ENCODE assay signal across 1 cellular context in the genomic region with DNA sequence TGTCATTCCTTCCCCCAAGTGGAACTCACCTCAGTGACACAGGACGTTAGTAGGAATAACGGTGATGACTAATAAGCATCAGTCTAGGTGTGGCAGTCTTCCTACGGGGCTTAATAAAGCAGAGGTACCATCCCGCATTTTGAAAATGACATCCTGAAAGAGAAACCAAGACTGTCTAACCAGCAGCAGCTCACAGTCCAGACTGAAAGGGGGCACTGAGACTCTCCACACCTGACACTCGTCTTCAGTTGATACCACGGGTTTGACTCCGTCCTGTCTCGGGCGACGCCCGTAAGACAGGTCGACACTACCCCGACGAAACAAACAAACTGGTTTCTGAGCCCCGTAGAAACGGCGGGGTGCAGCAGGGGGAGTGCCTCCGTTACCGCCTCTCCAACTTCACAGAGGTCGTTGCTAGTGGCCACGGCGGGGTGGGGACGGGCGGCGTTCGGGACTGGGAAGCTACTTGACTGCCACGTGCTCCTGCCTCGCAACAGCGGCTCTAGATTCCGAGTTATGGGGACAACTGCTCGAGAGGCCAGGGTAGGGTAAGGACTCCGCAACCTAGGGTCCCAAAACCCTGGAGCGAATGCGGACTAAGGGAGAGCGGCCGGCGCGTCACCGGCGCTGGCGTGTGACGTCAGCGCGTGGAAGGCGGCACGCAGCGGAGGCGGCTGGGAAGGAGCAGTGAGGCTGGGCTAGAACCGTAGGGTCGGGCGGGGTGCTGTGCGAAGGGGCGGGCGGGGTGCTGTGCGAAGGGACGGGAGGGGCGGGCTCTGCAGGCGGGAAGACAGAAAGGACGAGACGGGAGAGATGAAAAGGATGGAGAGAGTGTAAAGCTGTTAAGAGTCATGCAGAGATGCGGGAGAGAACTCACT.
TF ChIP-seq lines count a peak whose summit lies in the region.

A gene with protein sequence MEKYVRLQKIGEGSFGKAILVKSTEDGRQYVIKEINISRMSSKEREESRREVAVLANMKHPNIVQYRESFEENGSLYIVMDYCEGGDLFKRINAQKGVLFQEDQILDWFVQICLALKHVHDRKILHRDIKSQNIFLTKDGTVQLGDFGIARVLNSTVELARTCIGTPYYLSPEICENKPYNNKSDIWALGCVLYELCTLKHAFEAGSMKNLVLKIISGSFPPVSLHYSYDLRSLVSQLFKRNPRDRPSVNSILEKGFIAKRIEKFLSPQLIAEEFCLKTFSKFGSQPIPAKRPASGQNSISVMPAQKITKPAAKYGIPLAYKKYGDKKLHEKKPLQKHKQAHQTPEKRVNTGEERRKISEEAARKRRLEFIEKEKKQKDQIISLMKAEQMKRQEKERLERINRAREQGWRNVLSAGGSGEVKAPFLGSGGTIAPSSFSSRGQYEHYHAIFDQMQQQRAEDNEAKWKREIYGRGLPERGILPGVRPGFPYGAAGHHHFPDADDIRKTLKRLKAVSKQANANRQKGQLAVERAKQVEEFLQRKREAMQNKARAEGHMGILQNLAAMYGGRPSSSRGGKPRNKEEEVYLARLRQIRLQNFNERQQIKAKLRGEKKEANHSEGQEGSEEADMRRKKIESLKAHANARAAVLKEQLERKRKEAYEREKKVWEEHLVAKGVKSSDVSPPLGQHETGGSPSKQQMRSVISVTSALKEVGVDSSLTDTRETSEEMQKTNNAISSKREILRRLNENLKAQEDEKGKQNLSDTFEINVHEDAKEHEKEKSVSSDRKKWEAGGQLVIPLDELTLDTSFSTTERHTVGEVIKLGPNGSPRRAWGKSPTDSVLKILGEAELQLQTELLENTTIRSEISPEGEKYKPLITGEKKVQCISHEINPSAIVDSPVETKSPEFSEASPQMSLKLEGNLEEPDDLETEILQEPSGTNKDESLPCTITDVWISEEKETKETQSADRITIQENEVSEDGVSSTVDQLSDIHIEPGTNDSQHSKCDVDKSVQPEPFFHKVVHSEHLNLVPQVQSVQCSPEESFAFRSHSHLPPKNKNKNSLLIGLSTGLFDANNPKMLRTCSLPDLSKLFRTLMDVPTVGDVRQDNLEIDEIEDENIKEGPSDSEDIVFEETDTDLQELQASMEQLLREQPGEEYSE (N-terminal part only) (minus strand): TSS at position 593 of the 878 bp plus-strand sequence. CDS start 9,953 bp downstream, outside the sequence.

TF ChIP-seq in K562, 482 proteins besides CTCF, POLR2A, EP300 and RAD21 (continues in another document):
- TF ChIP-seq, protein P1, sequence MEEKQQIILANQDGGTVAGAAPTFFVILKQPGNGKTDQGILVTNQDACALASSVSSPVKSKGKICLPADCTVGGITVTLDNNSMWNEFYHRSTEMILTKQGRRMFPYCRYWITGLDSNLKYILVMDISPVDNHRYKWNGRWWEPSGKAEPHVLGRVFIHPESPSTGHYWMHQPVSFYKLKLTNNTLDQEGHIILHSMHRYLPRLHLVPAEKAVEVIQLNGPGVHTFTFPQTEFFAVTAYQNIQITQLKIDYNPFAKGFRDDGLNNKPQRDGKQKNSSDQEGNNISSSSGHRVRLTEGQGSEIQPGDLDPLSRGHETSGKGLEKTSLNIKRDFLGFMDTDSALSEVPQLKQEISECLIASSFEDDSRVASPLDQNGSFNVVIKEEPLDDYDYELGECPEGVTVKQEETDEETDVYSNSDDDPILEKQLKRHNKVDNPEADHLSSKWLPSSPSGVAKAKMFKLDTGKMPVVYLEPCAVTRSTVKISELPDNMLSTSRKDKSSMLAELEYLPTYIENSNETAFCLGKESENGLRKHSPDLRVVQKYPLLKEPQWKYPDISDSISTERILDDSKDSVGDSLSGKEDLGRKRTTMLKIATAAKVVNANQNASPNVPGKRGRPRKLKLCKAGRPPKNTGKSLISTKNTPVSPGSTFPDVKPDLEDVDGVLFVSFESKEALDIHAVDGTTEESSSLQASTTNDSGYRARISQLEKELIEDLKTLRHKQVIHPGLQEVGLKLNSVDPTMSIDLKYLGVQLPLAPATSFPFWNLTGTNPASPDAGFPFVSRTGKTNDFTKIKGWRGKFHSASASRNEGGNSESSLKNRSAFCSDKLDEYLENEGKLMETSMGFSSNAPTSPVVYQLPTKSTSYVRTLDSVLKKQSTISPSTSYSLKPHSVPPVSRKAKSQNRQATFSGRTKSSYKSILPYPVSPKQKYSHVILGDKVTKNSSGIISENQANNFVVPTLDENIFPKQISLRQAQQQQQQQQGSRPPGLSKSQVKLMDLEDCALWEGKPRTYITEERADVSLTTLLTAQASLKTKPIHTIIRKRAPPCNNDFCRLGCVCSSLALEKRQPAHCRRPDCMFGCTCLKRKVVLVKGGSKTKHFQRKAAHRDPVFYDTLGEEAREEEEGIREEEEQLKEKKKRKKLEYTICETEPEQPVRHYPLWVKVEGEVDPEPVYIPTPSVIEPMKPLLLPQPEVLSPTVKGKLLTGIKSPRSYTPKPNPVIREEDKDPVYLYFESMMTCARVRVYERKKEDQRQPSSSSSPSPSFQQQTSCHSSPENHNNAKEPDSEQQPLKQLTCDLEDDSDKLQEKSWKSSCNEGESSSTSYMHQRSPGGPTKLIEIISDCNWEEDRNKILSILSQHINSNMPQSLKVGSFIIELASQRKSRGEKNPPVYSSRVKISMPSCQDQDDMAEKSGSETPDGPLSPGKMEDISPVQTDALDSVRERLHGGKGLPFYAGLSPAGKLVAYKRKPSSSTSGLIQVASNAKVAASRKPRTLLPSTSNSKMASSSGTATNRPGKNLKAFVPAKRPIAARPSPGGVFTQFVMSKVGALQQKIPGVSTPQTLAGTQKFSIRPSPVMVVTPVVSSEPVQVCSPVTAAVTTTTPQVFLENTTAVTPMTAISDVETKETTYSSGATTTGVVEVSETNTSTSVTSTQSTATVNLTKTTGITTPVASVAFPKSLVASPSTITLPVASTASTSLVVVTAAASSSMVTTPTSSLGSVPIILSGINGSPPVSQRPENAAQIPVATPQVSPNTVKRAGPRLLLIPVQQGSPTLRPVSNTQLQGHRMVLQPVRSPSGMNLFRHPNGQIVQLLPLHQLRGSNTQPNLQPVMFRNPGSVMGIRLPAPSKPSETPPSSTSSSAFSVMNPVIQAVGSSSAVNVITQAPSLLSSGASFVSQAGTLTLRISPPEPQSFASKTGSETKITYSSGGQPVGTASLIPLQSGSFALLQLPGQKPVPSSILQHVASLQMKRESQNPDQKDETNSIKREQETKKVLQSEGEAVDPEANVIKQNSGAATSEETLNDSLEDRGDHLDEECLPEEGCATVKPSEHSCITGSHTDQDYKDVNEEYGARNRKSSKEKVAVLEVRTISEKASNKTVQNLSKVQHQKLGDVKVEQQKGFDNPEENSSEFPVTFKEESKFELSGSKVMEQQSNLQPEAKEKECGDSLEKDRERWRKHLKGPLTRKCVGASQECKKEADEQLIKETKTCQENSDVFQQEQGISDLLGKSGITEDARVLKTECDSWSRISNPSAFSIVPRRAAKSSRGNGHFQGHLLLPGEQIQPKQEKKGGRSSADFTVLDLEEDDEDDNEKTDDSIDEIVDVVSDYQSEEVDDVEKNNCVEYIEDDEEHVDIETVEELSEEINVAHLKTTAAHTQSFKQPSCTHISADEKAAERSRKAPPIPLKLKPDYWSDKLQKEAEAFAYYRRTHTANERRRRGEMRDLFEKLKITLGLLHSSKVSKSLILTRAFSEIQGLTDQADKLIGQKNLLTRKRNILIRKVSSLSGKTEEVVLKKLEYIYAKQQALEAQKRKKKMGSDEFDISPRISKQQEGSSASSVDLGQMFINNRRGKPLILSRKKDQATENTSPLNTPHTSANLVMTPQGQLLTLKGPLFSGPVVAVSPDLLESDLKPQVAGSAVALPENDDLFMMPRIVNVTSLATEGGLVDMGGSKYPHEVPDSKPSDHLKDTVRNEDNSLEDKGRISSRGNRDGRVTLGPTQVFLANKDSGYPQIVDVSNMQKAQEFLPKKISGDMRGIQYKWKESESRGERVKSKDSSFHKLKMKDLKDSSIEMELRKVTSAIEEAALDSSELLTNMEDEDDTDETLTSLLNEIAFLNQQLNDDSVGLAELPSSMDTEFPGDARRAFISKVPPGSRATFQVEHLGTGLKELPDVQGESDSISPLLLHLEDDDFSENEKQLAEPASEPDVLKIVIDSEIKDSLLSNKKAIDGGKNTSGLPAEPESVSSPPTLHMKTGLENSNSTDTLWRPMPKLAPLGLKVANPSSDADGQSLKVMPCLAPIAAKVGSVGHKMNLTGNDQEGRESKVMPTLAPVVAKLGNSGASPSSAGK (IDR thresholded peaks at IDR 0.05) = peak; percentile 63
- TF ChIP-seq, protein P2, sequence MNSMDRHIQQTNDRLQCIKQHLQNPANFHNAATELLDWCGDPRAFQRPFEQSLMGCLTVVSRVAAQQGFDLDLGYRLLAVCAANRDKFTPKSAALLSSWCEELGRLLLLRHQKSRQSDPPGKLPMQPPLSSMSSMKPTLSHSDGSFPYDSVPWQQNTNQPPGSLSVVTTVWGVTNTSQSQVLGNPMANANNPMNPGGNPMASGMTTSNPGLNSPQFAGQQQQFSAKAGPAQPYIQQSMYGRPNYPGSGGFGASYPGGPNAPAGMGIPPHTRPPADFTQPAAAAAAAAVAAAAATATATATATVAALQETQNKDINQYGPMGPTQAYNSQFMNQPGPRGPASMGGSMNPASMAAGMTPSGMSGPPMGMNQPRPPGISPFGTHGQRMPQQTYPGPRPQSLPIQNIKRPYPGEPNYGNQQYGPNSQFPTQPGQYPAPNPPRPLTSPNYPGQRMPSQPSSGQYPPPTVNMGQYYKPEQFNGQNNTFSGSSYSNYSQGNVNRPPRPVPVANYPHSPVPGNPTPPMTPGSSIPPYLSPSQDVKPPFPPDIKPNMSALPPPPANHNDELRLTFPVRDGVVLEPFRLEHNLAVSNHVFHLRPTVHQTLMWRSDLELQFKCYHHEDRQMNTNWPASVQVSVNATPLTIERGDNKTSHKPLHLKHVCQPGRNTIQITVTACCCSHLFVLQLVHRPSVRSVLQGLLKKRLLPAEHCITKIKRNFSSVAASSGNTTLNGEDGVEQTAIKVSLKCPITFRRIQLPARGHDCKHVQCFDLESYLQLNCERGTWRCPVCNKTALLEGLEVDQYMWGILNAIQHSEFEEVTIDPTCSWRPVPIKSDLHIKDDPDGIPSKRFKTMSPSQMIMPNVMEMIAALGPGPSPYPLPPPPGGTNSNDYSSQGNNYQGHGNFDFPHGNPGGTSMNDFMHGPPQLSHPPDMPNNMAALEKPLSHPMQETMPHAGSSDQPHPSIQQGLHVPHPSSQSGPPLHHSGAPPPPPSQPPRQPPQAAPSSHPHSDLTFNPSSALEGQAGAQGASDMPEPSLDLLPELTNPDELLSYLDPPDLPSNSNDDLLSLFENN (IDR thresholded peaks at IDR 0.05; ENCODE audit: low read depth in 2 of 2, low read length in 2 of 2) = peak in 1 of 2 experiments; percentile 64; a peak in 1 of 4 replicates
- TF ChIP-seq MIER1 (IDR thresholded peaks at IDR 0.05; ENCODE audit: low read depth) = 0 out of 2 replicates have a peak, but pooled peaks have one; percentile 35
- TF ChIP-seq LCOR (CRISPR knock-in tag; IDR thresholded peaks at IDR 0.05) = 0 out of 2 replicates have a peak, but pooled peaks have one; percentile 74
- TF ChIP-seq, protein P3, sequence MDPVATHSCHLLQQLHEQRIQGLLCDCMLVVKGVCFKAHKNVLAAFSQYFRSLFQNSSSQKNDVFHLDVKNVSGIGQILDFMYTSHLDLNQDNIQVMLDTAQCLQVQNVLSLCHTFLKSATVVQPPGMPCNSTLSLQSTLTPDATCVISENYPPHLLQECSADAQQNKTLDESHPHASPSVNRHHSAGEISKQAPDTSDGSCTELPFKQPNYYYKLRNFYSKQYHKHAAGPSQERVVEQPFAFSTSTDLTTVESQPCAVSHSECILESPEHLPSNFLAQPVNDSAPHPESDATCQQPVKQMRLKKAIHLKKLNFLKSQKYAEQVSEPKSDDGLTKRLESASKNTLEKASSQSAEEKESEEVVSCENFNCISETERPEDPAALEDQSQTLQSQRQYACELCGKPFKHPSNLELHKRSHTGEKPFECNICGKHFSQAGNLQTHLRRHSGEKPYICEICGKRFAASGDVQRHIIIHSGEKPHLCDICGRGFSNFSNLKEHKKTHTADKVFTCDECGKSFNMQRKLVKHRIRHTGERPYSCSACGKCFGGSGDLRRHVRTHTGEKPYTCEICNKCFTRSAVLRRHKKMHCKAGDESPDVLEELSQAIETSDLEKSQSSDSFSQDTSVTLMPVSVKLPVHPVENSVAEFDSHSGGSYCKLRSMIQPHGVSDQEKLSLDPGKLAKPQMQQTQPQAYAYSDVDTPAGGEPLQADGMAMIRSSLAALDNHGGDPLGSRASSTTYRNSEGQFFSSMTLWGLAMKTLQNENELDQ (CRISPR knock-in tag; IDR thresholded peaks at IDR 0.05; ENCODE audit: borderline replicate concordance) = 0 out of 2 replicates have a peak, but pooled peaks have one; percentile 85
- peak; percentile 94 for TF ChIP-seq POLR2B (IDR thresholded peaks at IDR 0.05; ENCODE audit: low read depth, partially characterized antibody)
- TF ChIP-seq, protein P4, sequence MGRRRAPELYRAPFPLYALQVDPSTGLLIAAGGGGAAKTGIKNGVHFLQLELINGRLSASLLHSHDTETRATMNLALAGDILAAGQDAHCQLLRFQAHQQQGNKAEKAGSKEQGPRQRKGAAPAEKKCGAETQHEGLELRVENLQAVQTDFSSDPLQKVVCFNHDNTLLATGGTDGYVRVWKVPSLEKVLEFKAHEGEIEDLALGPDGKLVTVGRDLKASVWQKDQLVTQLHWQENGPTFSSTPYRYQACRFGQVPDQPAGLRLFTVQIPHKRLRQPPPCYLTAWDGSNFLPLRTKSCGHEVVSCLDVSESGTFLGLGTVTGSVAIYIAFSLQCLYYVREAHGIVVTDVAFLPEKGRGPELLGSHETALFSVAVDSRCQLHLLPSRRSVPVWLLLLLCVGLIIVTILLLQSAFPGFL (CRISPR knock-in tag; IDR thresholded peaks at IDR 0.05) = no peak
- no peak for TF ChIP-seq SNIP1 (IDR thresholded peaks at IDR 0.05; ENCODE audit: low read depth)
- no peak for TF ChIP-seq ZNF316 (IDR thresholded peaks at IDR 0.05)
- TF ChIP-seq POLR2AphosphoS2 (IDR thresholded peaks at IDR 0.05; ENCODE audit: low read length) = peak; percentile 69; the same call in 1 of the 2 replicates
- TF ChIP-seq, protein P5, sequence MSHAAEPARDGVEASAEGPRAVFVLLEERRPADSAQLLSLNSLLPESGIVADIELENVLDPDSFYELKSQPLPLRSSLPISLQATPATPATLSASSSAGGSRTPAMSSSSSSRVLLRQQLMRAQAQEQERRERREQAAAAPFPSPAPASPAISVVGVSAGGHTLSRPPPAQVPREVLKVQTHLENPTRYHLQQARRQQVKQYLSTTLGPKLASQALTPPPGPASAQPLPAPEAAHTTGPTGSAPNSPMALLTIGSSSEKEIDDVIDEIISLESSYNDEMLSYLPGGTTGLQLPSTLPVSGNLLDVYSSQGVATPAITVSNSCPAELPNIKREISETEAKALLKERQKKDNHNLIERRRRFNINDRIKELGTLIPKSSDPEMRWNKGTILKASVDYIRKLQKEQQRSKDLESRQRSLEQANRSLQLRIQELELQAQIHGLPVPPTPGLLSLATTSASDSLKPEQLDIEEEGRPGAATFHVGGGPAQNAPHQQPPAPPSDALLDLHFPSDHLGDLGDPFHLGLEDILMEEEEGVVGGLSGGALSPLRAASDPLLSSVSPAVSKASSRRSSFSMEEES (CRISPR knock-in tag; IDR thresholded peaks at IDR 0.05) = no peak
- peak; percentile 59 for TF ChIP-seq HMGN3 (IDR thresholded peaks at IDR 0.05; ENCODE audit: borderline replicate concordance, extremely low read depth, insufficient read length, low read depth, low read length)
- TF ChIP-seq, protein P6, sequence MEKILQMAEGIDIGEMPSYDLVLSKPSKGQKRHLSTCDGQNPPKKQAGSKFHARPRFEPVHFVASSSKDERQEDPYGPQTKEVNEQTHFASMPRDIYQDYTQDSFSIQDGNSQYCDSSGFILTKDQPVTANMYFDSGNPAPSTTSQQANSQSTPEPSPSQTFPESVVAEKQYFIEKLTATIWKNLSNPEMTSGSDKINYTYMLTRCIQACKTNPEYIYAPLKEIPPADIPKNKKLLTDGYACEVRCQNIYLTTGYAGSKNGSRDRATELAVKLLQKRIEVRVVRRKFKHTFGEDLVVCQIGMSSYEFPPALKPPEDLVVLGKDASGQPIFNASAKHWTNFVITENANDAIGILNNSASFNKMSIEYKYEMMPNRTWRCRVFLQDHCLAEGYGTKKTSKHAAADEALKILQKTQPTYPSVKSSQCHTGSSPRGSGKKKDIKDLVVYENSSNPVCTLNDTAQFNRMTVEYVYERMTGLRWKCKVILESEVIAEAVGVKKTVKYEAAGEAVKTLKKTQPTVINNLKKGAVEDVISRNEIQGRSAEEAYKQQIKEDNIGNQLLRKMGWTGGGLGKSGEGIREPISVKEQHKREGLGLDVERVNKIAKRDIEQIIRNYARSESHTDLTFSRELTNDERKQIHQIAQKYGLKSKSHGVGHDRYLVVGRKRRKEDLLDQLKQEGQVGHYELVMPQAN (IDR thresholded peaks at IDR 0.05; ENCODE audit: borderline replicate concordance) = peak; percentile 92
- peak; percentile 86 for TF ChIP-seq L3MBTL2 (IDR thresholded peaks at IDR 0.05)
- peak; percentile 78 for TF ChIP-seq RFX1 (IDR thresholded peaks at IDR 0.05)
